ENCODE assay signal across 22 cellular contexts in the genomic region with DNA sequence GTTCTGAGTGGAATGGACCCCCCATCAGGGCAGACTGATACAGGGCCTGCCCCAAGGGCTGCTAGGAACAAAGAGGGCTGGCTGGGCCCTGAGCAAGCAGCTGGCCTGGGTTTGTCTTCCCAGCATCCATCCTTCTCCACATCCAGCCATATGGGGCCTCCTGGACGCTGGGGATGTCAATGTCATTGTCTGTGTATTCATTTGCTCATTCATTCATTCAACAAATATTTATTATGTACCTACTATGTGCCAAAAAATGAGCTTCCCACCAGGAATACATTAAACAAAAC. TPM values are rescaled to one million over a fixed set of nuclear protein-coding genes. Genes with fewer than 3 reads are reported as not detected.
DNase-seq lines count a peak whose midpoint lies in the region; ATAC-seq lines count a peak whose summit lies in the region.
"Had no signal": no experiment of that assay in that cellular context is flagged by ENCODE, and none has a peak within 500 bp of the region (broad histone marks: within the 10 kb centered on the region; RNA-seq: fewer than 3 reads in every experiment).

No MANE protein-coding gene starts in this region.

- H3K27me3 Mint-ChIP-seq in CD4-positive, alpha-beta memory T cell: no peaks in the 10 kb centered on the region
- no peaks in the 10 kb centered on the region for H3K27me3 Mint-ChIP-seq in stimulated activated memory B cell treated with anti-CD40 and anti-IgM and Interleukin-4, amounts not matched to agents 10 μg/mL and 1 μg/mL and 100 μg/mL, for 72 hours
- H3K27me3 Mint-ChIP-seq: effector memory CD8-positive, alpha-beta T cell; naive B cell had no signal

- peak overlapping the region; percentile 49 to 84 for H3K18ac ChIP-seq in mesenchymal stem cell (ENCODE audit: low read depth in 1 of 2, low read length in 2 of 2)

- no peaks in the 10 kb centered on the region for H3K9me3 ChIP-seq in CD4-positive, alpha-beta memory T cell (ENCODE audit: control insufficient read depth in 1 of 2, low read length in 2 of 2)
- H3K9me3 ChIP-seq in SJCRH30 (replicated peaks) (no peaks in the 10 kb centered on the region), mesenchymal stem cell (ENCODE audit: control insufficient read depth, low read length) (no peaks in the 10 kb centered on the region)
- H3K9me3 ChIP-seq: upper lobe of right lung had no signal

- H3K9ac ChIP-seq in mesenchymal stem cell (ENCODE audit: low read length): no peak overlapping the region

- H3K36me3 ChIP-seq in CD4-positive, alpha-beta memory T cell (ENCODE audit: insufficient read depth, low read length): no peaks in the 10 kb centered on the region
- H3K36me3 ChIP-seq in SJCRH30 (no peaks in the 10 kb centered on the region), mesenchymal stem cell (ENCODE audit: control insufficient read depth in 1 of 2, insufficient read depth in 2 of 2, low read depth in 1 of 2, low read length in 2 of 2) (no peaks in the 10 kb centered on the region)
- H3K36me3 ChIP-seq: brain microvascular endothelial cell, upper lobe of right lung had no signal

- H3K27me3 ChIP-seq in CD4-positive, alpha-beta memory T cell (ENCODE audit: insufficient read depth, low read length): no peaks in the 10 kb centered on the region
- H3K27me3 ChIP-seq in SJCRH30 (no peaks in the 10 kb centered on the region), mesenchymal stem cell (ENCODE audit: control insufficient read depth in 1 of 2, insufficient read depth in 1 of 2, low read length in 2 of 2) (no peaks in the 10 kb centered on the region)
- H3K27me3 ChIP-seq: brain microvascular endothelial cell, upper lobe of right lung had no signal

- DNase-seq in CD4-positive, alpha-beta memory T cell: no peak
- DNase-seq in SJCRH30: no peak
- DNase-seq in mesenchymal stem cell: no peak
- no peak for DNase-seq in stimulated activated CD4-positive, alpha-beta T cell treated with anti-CD3 and anti-CD28 coated beads, Interleukin-2, amount 100 ng/mL, for 48 hours
- no peak for DNase-seq in A172 (ENCODE audit: low spot score)
- DNase-seq: activated CD4-positive, alpha-beta T cell treated with anti-CD3 and anti-CD28 coated beads, Interleukin-2, amount 50 U/mL, for 48 hours; activated gamma-delta T cell; brain microvascular endothelial cell; effector memory CD8-positive, alpha-beta T cell; H9; kidney glomerular epithelial cell; naive B cell; NCI-H1436 treated with DMSO at 0.1 percent for 48 hours; RPMI8226; upper lobe of right lung had no signal

- peak overlapping the region in 1 of 2 experiments; percentile 9 for H3K4ac ChIP-seq in mesenchymal stem cell (ENCODE audit: low read depth in 1 of 2, low read length in 2 of 2)

- no peak overlapping the region for H2BK5ac ChIP-seq in mesenchymal stem cell (ENCODE audit: low read depth, low read length, poor library complexity, severe bottlenecking)

- no peak overlapping the region for H3K27ac ChIP-seq in CD4-positive, alpha-beta memory T cell (ENCODE audit: low read depth, low read length)
- peak overlapping the region; percentile 46 for H3K27ac ChIP-seq in SJCRH30
- H3K27ac ChIP-seq in mesenchymal stem cell (ENCODE audit: low read length, poor library complexity, severe bottlenecking): no peak overlapping the region
- H3K27ac ChIP-seq: brain microvascular endothelial cell, upper lobe of right lung, VCaP had no signal

- H4K8ac ChIP-seq in mesenchymal stem cell (ENCODE audit: low read length): peak overlapping the region; percentile 39

- peak overlapping the region; percentile 92 for H4K91ac ChIP-seq in mesenchymal stem cell (ENCODE audit: low read length)

- H3K27ac Mint-ChIP-seq in CD4-positive, alpha-beta memory T cell: peak overlapping the region in 4 of 7 donors; percentile 18 to 84 (median 42)
- H3K27ac Mint-ChIP-seq in stimulated activated memory B cell treated with anti-CD40 and anti-IgM and Interleukin-4, amounts not matched to agents 10 μg/mL and 1 μg/mL and 100 μg/mL, for 72 hours: peak overlapping the region; percentile 70
- H3K27ac Mint-ChIP-seq: T-helper 2 cell treated with Interferon-gamma antibody and Interleukin-4, amounts not matched to agents 5 μg/mL and 100 μg/mL, for 36 hours had no signal

- POLR2A ChIA-PET in CD4-positive, alpha-beta memory T cell (lab: Charles Lee; ENCODE audit: partially characterized antibody): interaction anchor here (1.1 to 7.8 kb wide), 4 partner anchors 12 to 40 kb away, joined by 3 to 68 read pairs (median 6); no protein-coding TSS in a partner anchor

- peak overlapping the region; percentile 75 for H2BK15ac ChIP-seq in mesenchymal stem cell (ENCODE audit: low read depth, poor library complexity, severe bottlenecking)

- H3K23ac ChIP-seq in mesenchymal stem cell (ENCODE audit: low read length in 2 of 2): no peak overlapping the region

- CTCF ChIA-PET in CD4-positive, alpha-beta memory T cell (lab: Charles Lee; ENCODE audit: partially characterized antibody): interaction anchor here (0.6 to 1.3 kb wide), 2 partner anchors 18 to 36 kb away, joined by 3 to 4 read pairs; no protein-coding TSS in a partner anchor

- H3K4me3 Mint-ChIP-seq in CD4-positive, alpha-beta memory T cell: no peak overlapping the region
- H3K4me3 Mint-ChIP-seq in stimulated activated memory B cell treated with anti-CD40 and anti-IgM and Interleukin-4, amounts not matched to agents 10 μg/mL and 1 μg/mL and 100 μg/mL, for 72 hours: no peak overlapping the region
- H3K4me3 Mint-ChIP-seq: CD14-positive monocyte; H9; T-helper 2 cell treated with Interferon-gamma antibody and Interleukin-4, amounts not matched to agents 5 μg/mL and 100 μg/mL, for 36 hours had no signal

- peaks cover 34% of the 10 kb centered on the region for H3K79me1 ChIP-seq in mesenchymal stem cell (replicated peaks; ENCODE audit: low read length, poor library complexity, severe bottlenecking)

- ATAC-seq in stimulated activated memory B cell treated with anti-CD40 and anti-IgM and Interleukin-4, amounts not matched to agents 10 μg/mL and 1 μg/mL and 100 μg/mL, for 72 hours: no peak
- ATAC-seq in GM19351 (IDR thresholded peaks at IDR 0.05; ENCODE audit: unreplicated experiment): no peak
- ATAC-seq: effector memory CD8-positive, alpha-beta T cell; sciatic nerve; SK-N-SH treated with all-trans-retinoic acid at 6 μM for 48 hours; upper lobe of right lung had no signal

- intact Hi-C loops in CD4-positive, alpha-beta memory T cell (cut with micrococcal nuclease): no loop called here

- H2BK120ac ChIP-seq in mesenchymal stem cell (ENCODE audit: low read depth, low read length): peak overlapping the region; percentile 13

- H3K14ac ChIP-seq in mesenchymal stem cell (ENCODE audit: low read length in 2 of 2): no peak overlapping the region

- peaks cover 49 to 82% (median 61%) of the 10 kb centered on the region in 4 donors for H3K4me1 Mint-ChIP-seq in CD4-positive, alpha-beta memory T cell
- peaks cover 93% of the 10 kb centered on the region for H3K4me1 Mint-ChIP-seq in stimulated activated memory B cell treated with anti-CD40 and anti-IgM and Interleukin-4, amounts not matched to agents 10 μg/mL and 1 μg/mL and 100 μg/mL, for 72 hours

- no peak overlapping the region for H3K4me3 ChIP-seq in CD4-positive, alpha-beta memory T cell (ENCODE audit: low read length in 2 of 2)
- no peak overlapping the region for H3K4me3 ChIP-seq in SJCRH30
- H3K4me3 ChIP-seq in mesenchymal stem cell (ENCODE audit: insufficient read depth in 1 of 2, low read depth in 1 of 2, low read length in 2 of 2): no peak overlapping the region
- H3K4me3 ChIP-seq: upper lobe of right lung had no signal

- no peak overlapping the region for H3K4me2 ChIP-seq in mesenchymal stem cell (ENCODE audit: low read length, poor library complexity, severe bottlenecking)

- no peaks in the 10 kb centered on the region for H3K9me3 Mint-ChIP-seq in CD4-positive, alpha-beta memory T cell
- no peaks in the 10 kb centered on the region for H3K9me3 Mint-ChIP-seq in stimulated activated memory B cell treated with anti-CD40 and anti-IgM and Interleukin-4, amounts not matched to agents 10 μg/mL and 1 μg/mL and 100 μg/mL, for 72 hours
- H3K9me3 Mint-ChIP-seq: effector memory CD8-positive, alpha-beta T cell; T-helper 2 cell treated with Interferon-gamma antibody and Interleukin-4, amounts not matched to agents 5 μg/mL and 100 μg/mL, for 36 hours had no signal

- peak overlapping the region; percentile 74 for H2AK5ac ChIP-seq in mesenchymal stem cell (ENCODE audit: low read length, severe bottlenecking)

- WGBS in mesenchymal stem cell: no CpG with 5 or more reads among the region's 1 CpG

- H2AFZ ChIP-seq in mesenchymal stem cell (ENCODE audit: low read depth, low read length): no peak overlapping the region

- H3K4me1 ChIP-seq in CD4-positive, alpha-beta memory T cell (ENCODE audit: insufficient read depth, low read length): peaks cover 76% of the 10 kb centered on the region
- H3K4me1 ChIP-seq in SJCRH30 (peaks cover 72% of the 10 kb centered on the region), mesenchymal stem cell (ENCODE audit: control insufficient read depth, insufficient read depth, low read depth, low read length) (peaks cover 54% of the 10 kb centered on the region)

- H2BK12ac ChIP-seq in mesenchymal stem cell (ENCODE audit: low read length in 2 of 2): peak overlapping the region; percentile 82 to 87

- H3K36me3 Mint-ChIP-seq in CD4-positive, alpha-beta memory T cell: peaks cover 0 to 4% of the 10 kb centered on the region in 2 donors
- H3K36me3 Mint-ChIP-seq in stimulated activated memory B cell treated with anti-CD40 and anti-IgM and Interleukin-4, amounts not matched to agents 10 μg/mL and 1 μg/mL and 100 μg/mL, for 72 hours: peaks cover 18% of the 10 kb centered on the region

RNA-seq across cellular contexts. Expression of a gene that starts 15.6 kb away (rescaled TPM):
- total RNA-seq in CD4-positive, alpha-beta memory T cell: 100 to 1,000 TPM in 1 of 2 experiments, 10 to 100 TPM in 1; 86.0 to 104 TPM
- polyA plus RNA-seq in CD4-positive, alpha-beta memory T cell: 10 to 100 TPM; 10.0 to 65.2 TPM
- 73.2 and 74.5 TPM in 2 replicates for total RNA-seq in SJCRH30 (2014; rRNA removed; shearing (Covaris generic))
- 229 TPM for polyA plus RNA-seq in mesenchymal stem cell (2013, experiment 1 of 2)
- 222 TPM for polyA plus RNA-seq in mesenchymal stem cell (2013, experiment 2 of 2)
- total RNA-seq in A172 (2014; rRNA removed; shearing (Covaris generic)): 65.8 and 66.3 TPM in 2 replicates
